In genomic region chr14:70470863-70471563, GRCh38 we compare ENCODE assay signal across 4 cellular contexts. TPM values are rescaled to one million over a fixed set of nuclear protein-coding genes. Genes with fewer than 3 reads are reported as not detected.
"Had no signal": no experiment of that assay in that cellular context is flagged by ENCODE, and none has a peak within 500 bp of the region (broad histone marks: within the 10 kb centered on the region; RNA-seq: fewer than 3 reads in every experiment).

No MANE protein-coding gene starts in this region.

RNA-seq across cellular contexts. Expression of gene ADAM21, which starts 19.0 kb away (rescaled TPM):
- total RNA-seq: endothelial cell of umbilical vein, epithelial cell of proximal tubule, left colon had no signal
- polyA plus RNA-seq: hepatocyte had no signal
